27 cellular contexts compared by ENCODE assay signal in the genomic region with DNA sequence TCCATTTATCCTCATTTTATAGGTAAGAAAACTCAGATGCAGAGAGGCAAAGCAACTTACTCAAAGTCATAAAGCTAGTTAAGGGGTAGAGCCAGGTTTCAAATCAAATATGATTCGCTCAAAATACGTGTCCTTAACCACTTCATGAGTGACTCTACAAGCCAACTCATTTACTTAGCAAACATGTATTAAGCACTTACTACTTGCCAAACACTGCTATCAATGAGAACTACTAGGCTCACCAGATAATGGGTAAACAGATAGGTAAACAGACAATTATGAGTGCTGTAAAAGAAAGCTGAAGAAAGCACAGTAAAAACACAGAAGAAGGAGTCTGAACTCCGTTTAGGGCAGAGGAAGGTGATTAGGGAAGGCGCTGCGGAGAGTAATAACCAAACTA.
A peak's percentile ranks its signal among the peaks of the same experiment; 100 is the strongest.
DNase-seq lines count a peak whose midpoint lies in the region; ATAC-seq, FAIRE-seq and TF ChIP-seq lines count a peak whose summit lies in the region.
"Had no signal": no experiment of that assay in that cellular context is flagged by ENCODE, and none has a peak within 500 bp of the region (broad histone marks: within the 10 kb centered on the region; RNA-seq: fewer than 3 reads in every experiment).

No MANE protein-coding gene starts in this region.

- no peaks in the 10 kb centered on the region for H3K79me2 ChIP-seq in astrocyte (ENCODE audit: insufficient read depth, low read length)
- H3K79me2 ChIP-seq: hepatocyte had no signal

- H3K4me2 ChIP-seq in astrocyte (ENCODE audit: low read length), result no peak overlapping the region
- H3K4me2 ChIP-seq: hepatocyte had no signal

- no peak overlapping the region for H3K4me3 ChIP-seq in astrocyte (ENCODE audit: insufficient read depth, low read depth, low read length)
- no peak overlapping the region for H3K4me3 ChIP-seq in upper lobe of right lung
- H3K4me3 ChIP-seq in right lobe of liver, result no peak overlapping the region
- no peak overlapping the region for H3K4me3 ChIP-seq in lower leg skin (ENCODE audit: low read depth, poor library complexity, severe bottlenecking)
- H3K4me3 ChIP-seq: breast epithelium, GM12878, hepatocyte, Peyer's patch, upper lobe of left lung had no signal

- H3K27ac ChIP-seq in astrocyte (ENCODE audit: low read depth, low read length), result no peak overlapping the region
- no peak overlapping the region for H3K27ac ChIP-seq in upper lobe of right lung
- H3K27ac ChIP-seq in right lobe of liver, result no peak overlapping the region
- H3K27ac ChIP-seq: breast epithelium, hepatocyte, HL-60, Peyer's patch, upper lobe of left lung had no signal

- no peaks in the 10 kb centered on the region for H3K9me3 ChIP-seq in astrocyte (ENCODE audit: insufficient read depth, low read depth, low read length)
- H3K9me3 ChIP-seq in upper lobe of right lung, result no peaks in the 10 kb centered on the region
- H3K9me3 ChIP-seq in right lobe of liver, result no peaks in the 10 kb centered on the region
- H3K9me3 ChIP-seq: breast epithelium, Peyer's patch, upper lobe of left lung had no signal

- no peak overlapping the region for H3K9ac ChIP-seq in astrocyte (ENCODE audit: low read length)

- FAIRE-seq in astrocyte (lab: Jason Lieb, UNC), result peak; percentile 5
- FAIRE-seq: GM12878, GM19239 had no signal

- H3K36me3 ChIP-seq in astrocyte (ENCODE audit: insufficient read depth, low read length) (no peaks in the 10 kb centered on the region), upper lobe of right lung (no peaks in the 10 kb centered on the region), right lobe of liver (no peaks in the 10 kb centered on the region)
- H3K36me3 ChIP-seq: breast epithelium, Peyer's patch, upper lobe of left lung had no signal

- H3K9me3 Mint-ChIP-seq in stimulated activated naive CD8-positive, alpha-beta T cell treated with anti-CD3 and anti-CD28 coated beads, Interleukin-15, amount 100 ng/mL, for 72 hours, result no peaks in the 10 kb centered on the region
- no peaks in the 10 kb centered on the region for H3K9me3 Mint-ChIP-seq in astrocyte (ENCODE audit: unreplicated experiment)
- H3K9me3 Mint-ChIP-seq: activated CD4-positive, alpha-beta memory T cell treated with anti-CD3 and anti-CD28 coated beads, Interleukin-2, amount 10 ng/mL, durations not matched to agents 7 days and 5 days; activated naive CD4-positive, alpha-beta T cell treated with anti-CD3 and anti-CD28 coated beads, Interleukin-2, amount 50 U/mL, for 72 hours; activated T-helper 2 cell treated with anti-CD3 and anti-CD28 coated beads, Interferon-gamma antibody, Interleukin-2, Interleukin-4, amounts not matched to agents 10 μg/mL and 5 μg/mL and 100 μg/mL, durations not matched to agents 14 hours and 24 hours and 36 hours; natural killer cell treated with Interleukin-12 subunit alpha and Interleukin-12 subunit beta and Interleukin-15 and Interleukin-18, amount 100 ng/mL, for 72 hours had no signal

- H2AFZ ChIP-seq in astrocyte (ENCODE audit: low read depth, low read length), result no peak overlapping the region
- H2AFZ ChIP-seq: hepatocyte had no signal

- ATAC-seq in stimulated activated naive CD8-positive, alpha-beta T cell treated with anti-CD3 and anti-CD28 coated beads, Interleukin-15, amount 100 ng/mL, for 72 hours, result peak; percentile 54
- ATAC-seq in stimulated activated naive CD8-positive, alpha-beta T cell treated with anti-CD3 and anti-CD28 coated beads, Interleukin-15, Interleukin-2, amounts not matched to agents 100 U/mL and 50 U/mL, for 24 hours, result no peak
- ATAC-seq in upper lobe of right lung (peak; percentile 47), right lobe of liver (no peak), HG02884 (IDR thresholded peaks at IDR 0.05; ENCODE audit: unreplicated experiment) (no peak)
- ATAC-seq: GM12878; natural killer cell treated with Interleukin-12 subunit alpha and Interleukin-12 subunit beta and Interleukin-15 and Interleukin-18, amount 100 ng/mL, for 72 hours had no signal

- H3K4me3 Mint-ChIP-seq in stimulated activated naive CD8-positive, alpha-beta T cell treated with anti-CD3 and anti-CD28 coated beads, Interleukin-15, amount 100 ng/mL, for 72 hours, result no peak overlapping the region
- H3K4me3 Mint-ChIP-seq in astrocyte (ENCODE audit: unreplicated experiment), result no peak overlapping the region
- H3K4me3 Mint-ChIP-seq: activated CD4-positive, alpha-beta memory T cell treated with anti-CD3 and anti-CD28 coated beads, Interleukin-2, amount 10 ng/mL, durations not matched to agents 7 days and 5 days; CD8-positive, alpha-beta memory T cell; natural killer cell treated with Interleukin-12 subunit alpha and Interleukin-12 subunit beta and Interleukin-15 and Interleukin-18, amount 100 ng/mL, for 72 hours had no signal

- TF ChIP-seq POLR2A in right lobe of liver (IDR thresholded peaks at IDR 0.05) (no peak), lower leg skin (IDR thresholded peaks at IDR 0.05) (no peak)

- no peaks in the 10 kb centered on the region for H3K36me3 Mint-ChIP-seq in astrocyte (ENCODE audit: low read depth, unreplicated experiment)
- H3K36me3 Mint-ChIP-seq: activated naive CD4-positive, alpha-beta T cell treated with anti-CD3 and anti-CD28 coated beads, Interleukin-2, amount 50 U/mL, for 72 hours; CD8-positive, alpha-beta memory T cell; natural killer cell treated with Interleukin-12 subunit alpha and Interleukin-12 subunit beta and Interleukin-15 and Interleukin-18, amount 100 ng/mL, for 72 hours had no signal

- no peak for DNase-seq in stimulated activated naive CD8-positive, alpha-beta T cell treated with anti-CD3 and anti-CD28 coated beads, Interleukin-15, amount 100 ng/mL, for 72 hours
- DNase-seq in stimulated activated naive CD8-positive, alpha-beta T cell treated with anti-CD3 and anti-CD28 coated beads, Interleukin-15, Interleukin-2, amounts not matched to agents 100 U/mL and 50 U/mL, for 24 hours, result no peak
- DNase-seq in NCI-H1436 (lab: John Stamatoyannopoulos, UW), result peak; percentile 69
- DNase-seq in astrocyte (ENCODE audit: low read depth), result no peak
- DNase-seq in upper lobe of right lung, result no peak
- DNase-seq in right lobe of liver, result no peak
- no peak for DNase-seq in lower leg skin (ENCODE audit: low spot score in 2 of 2)
- DNase-seq: activated CD4-positive, alpha-beta memory T cell treated with anti-CD3 and anti-CD28 coated beads, Interleukin-2, amount 10 ng/mL, durations not matched to agents 7 days and 5 days; activated CD4-positive, CD25-positive, alpha-beta regulatory T cell treated with anti-CD3 and anti-CD28 coated beads, Interleukin-2, amount 50 U/mL, for 72 hours; amygdala; GOT3; NCI-H2029 treated with DMSO at 0.1 percent for 48 hours; Peyer's patch; SHP77; substantia nigra; T-helper 2 cell; upper lobe of left lung had no signal

- whole genome bisulfite sequencing in right lobe of liver (ENCODE audit: insufficient coverage, low coverage, low lambda C conversion rate, missing lambda C conversion rate), result 41% methylated on average over 5 of the region's 5 CpGs
- WGBS in lower leg skin, 2 donors, result 71 to 75% methylated on average over 5 of the region's 5 CpGs

- no peak for TF ChIP-seq CTCF in astrocyte (IDR thresholded peaks at IDR 0.05; ENCODE audit: insufficient read depth, low read depth, low read length)
- no peak for TF ChIP-seq CTCF in upper lobe of right lung (IDR thresholded peaks at IDR 0.05)
- TF ChIP-seq CTCF in right lobe of liver (IDR thresholded peaks at IDR 0.05), result no peak
- no peak for TF ChIP-seq CTCF in lower leg skin (IDR thresholded peaks at IDR 0.05)

- H3K4me1 ChIP-seq in astrocyte (ENCODE audit: insufficient read depth, low read length) (no peaks in the 10 kb centered on the region), upper lobe of right lung (no peaks in the 10 kb centered on the region), right lobe of liver (no peaks in the 10 kb centered on the region)
- H3K4me1 ChIP-seq: breast epithelium, Peyer's patch, upper lobe of left lung had no signal

- H3K27me3 Mint-ChIP-seq in stimulated activated naive CD8-positive, alpha-beta T cell treated with anti-CD3 and anti-CD28 coated beads, Interleukin-15, amount 100 ng/mL, for 72 hours, result no peaks in the 10 kb centered on the region
- H3K27me3 Mint-ChIP-seq in astrocyte (ENCODE audit: low read depth, unreplicated experiment), result peaks cover 2% of the 10 kb centered on the region

- peaks cover 20% of the 10 kb centered on the region for H3K4me1 Mint-ChIP-seq in stimulated activated naive CD8-positive, alpha-beta T cell treated with anti-CD3 and anti-CD28 coated beads, Interleukin-15, amount 100 ng/mL, for 72 hours
- no peaks in the 10 kb centered on the region for H3K4me1 Mint-ChIP-seq in astrocyte (ENCODE audit: low read depth, unreplicated experiment)
- H3K4me1 Mint-ChIP-seq: activated CD4-positive, alpha-beta memory T cell treated with anti-CD3 and anti-CD28 coated beads, Interleukin-2, amount 10 ng/mL, durations not matched to agents 7 days and 5 days had no signal

- H3K27me3 ChIP-seq in astrocyte (ENCODE audit: insufficient read depth, low read length), result no peaks in the 10 kb centered on the region
- H3K27me3 ChIP-seq in upper lobe of right lung, result peaks cover 8% of the 10 kb centered on the region
- no peaks in the 10 kb centered on the region for H3K27me3 ChIP-seq in right lobe of liver
- H3K27me3 ChIP-seq: breast epithelium, Peyer's patch, upper lobe of left lung had no signal

- intact Hi-C loops in upper lobe of right lung (cut with DNase I), result no loop called here
- intact Hi-C loops in right lobe of liver (cut with DNase I), result no loop called here
- intact Hi-C loops in lower leg skin (cut with DNase I; ENCODE audit: low total_unique reads), result no loop called here

- H3K27ac Mint-ChIP-seq in stimulated activated naive CD8-positive, alpha-beta T cell treated with anti-CD3 and anti-CD28 coated beads, Interleukin-15, amount 100 ng/mL, for 72 hours, result no peak overlapping the region
- H3K27ac Mint-ChIP-seq in astrocyte (ENCODE audit: unreplicated experiment), result no peak overlapping the region
- H3K27ac Mint-ChIP-seq: activated CD4-positive, alpha-beta memory T cell treated with anti-CD3 and anti-CD28 coated beads, Interleukin-2, amount 10 ng/mL, durations not matched to agents 7 days and 5 days; activated T-helper 2 cell treated with anti-CD3 and anti-CD28 coated beads, Interferon-gamma antibody, Interleukin-2, Interleukin-4, amounts not matched to agents 10 μg/mL and 5 μg/mL and 100 μg/mL, durations not matched to agents 14 hours and 24 hours and 36 hours; natural killer cell treated with Interleukin-12 subunit alpha and Interleukin-12 subunit beta and Interleukin-15 and Interleukin-18, amount 100 ng/mL, for 72 hours had no signal

- H4K20me1 ChIP-seq in astrocyte (ENCODE audit: insufficient read depth, low read length), result no peaks in the 10 kb centered on the region

Comparison
In these comparisons a context has a peak if more than half of its experiments do, and no peak if none do; other contexts are left out.
1. ATAC-seq: peak in stimulated activated naive CD8-positive, alpha-beta T cell treated with anti-CD3 and anti-CD28 coated beads, Interleukin-15, amount 100 ng/mL, for 72 hours (single experiment) and upper lobe of right lung (single experiment); none in stimulated activated naive CD8-positive, alpha-beta T cell treated with anti-CD3 and anti-CD28 coated beads, Interleukin-15, Interleukin-2, amounts not matched to agents 100 U/mL and 50 U/mL, for 24 hours (single experiment), right lobe of liver (0 of 4) and HG02884 (single experiment).